ENCODE assay signal across 8 cellular contexts in genomic region chr2:126971481-126972271, GRCh38.
DNase-seq lines count a peak whose midpoint lies in the region; ATAC-seq and TF ChIP-seq lines count a peak whose summit lies in the region.

No MANE protein-coding gene starts in this region.

- TF ChIP-seq CTCF in KMS-11 (conservative IDR thresholded peaks at IDR 0.05; ENCODE audit: low read depth, low read length) (peak; percentile 71), type B pancreatic cell (conservative IDR thresholded peaks at IDR 0.05) (peak; percentile 96)

- no peaks in the 10 kb centered on the region for H3K27me3 ChIP-seq in KMS-11 (ENCODE audit: insufficient read depth, low read depth)

- H2AFZ ChIP-seq in KMS-11 (ENCODE audit: low read depth): peak overlapping the region; percentile 88

- H4K20me1 ChIP-seq in KMS-11 (ENCODE audit: insufficient read depth): no peaks in the 10 kb centered on the region

- peak overlapping the region; percentile 60; the same call in 1 of the 2 replicates for H3K4me2 ChIP-seq in KMS-11

- H3K27ac ChIP-seq in KMS-11 (no peak overlapping the region), SK-N-MC (no peak overlapping the region)

- no peaks in the 10 kb centered on the region for H3K36me3 ChIP-seq in KMS-11 (ENCODE audit: insufficient read depth)
- H3K36me3 ChIP-seq in SK-N-MC (ENCODE audit: insufficient read depth, low read length): no peaks in the 10 kb centered on the region

- H3K36me3 Mint-ChIP-seq in type B pancreatic cell: no peaks in the 10 kb centered on the region

- DNase-seq in Daoy (ENCODE audit: low read depth): peak; percentile 87
- DNase-seq in SK-N-MC (ENCODE audit: low read depth, low spot score): no peak
- peak; percentile 69 for DNase-seq in activated naive CD4-positive, alpha-beta T cell treated with anti-CD3 and anti-CD28 coated beads, Interleukin-2, amount 50 U/mL, for 16 hours
- peak; percentile 73 for DNase-seq in glomerular visceral epithelial cell (ENCODE audit: extremely low spot score)
- DNase-seq in posterior cingulate gyrus: peak; percentile 69 to 98 (median 80)
- DNase-seq in type B pancreatic cell (ENCODE audit: extremely low spot score, unreplicated experiment): peak; percentile 82

- H3K9me3 Mint-ChIP-seq in type B pancreatic cell: no peaks in the 10 kb centered on the region

- H3K9me3 ChIP-seq in SK-N-MC (ENCODE audit: low read depth, low read length): no peaks in the 10 kb centered on the region

- H3K27me3 Mint-ChIP-seq in type B pancreatic cell: peaks cover 29% of the 10 kb centered on the region

- peak overlapping the region; percentile 65 for H3K4me3 Mint-ChIP-seq in type B pancreatic cell

- no peak overlapping the region for H3K27ac Mint-ChIP-seq in type B pancreatic cell

- H3K9ac ChIP-seq in KMS-11: peak overlapping the region; percentile 58; the same call in 1 of the 2 replicates
- peak overlapping the region; percentile 71 for H3K9ac ChIP-seq in SK-N-MC (ENCODE audit: insufficient read length)

- H3K4me1 ChIP-seq in KMS-11 (ENCODE audit: low read depth, poor library complexity, severe bottlenecking): no peaks in the 10 kb centered on the region

- no peaks in the 10 kb centered on the region for H3K79me2 ChIP-seq in KMS-11 (ENCODE audit: insufficient read depth, low read depth)

- H3K4me3 ChIP-seq in KMS-11 (IDR thresholded peaks at IDR 0.05; ENCODE audit: insufficient read depth, low read depth, low read length) (peak overlapping the region; percentile 40), SK-N-MC (peak overlapping the region; percentile 81)

- ATAC-seq in GM21737 (IDR thresholded peaks at IDR 0.05; ENCODE audit: unreplicated experiment): peak; percentile 89

- intact Hi-C loops in posterior cingulate gyrus (cut with DNase I): loop anchor here (5.0 kb wide), 2 partner anchors 194 to 1224 kb away; no protein-coding TSS in a partner anchor

- peaks cover 19% of the 10 kb centered on the region for H3K4me1 Mint-ChIP-seq in type B pancreatic cell (ENCODE audit: unreplicated experiment)
